ENCODE assay signal across 20 cellular contexts in genomic region chr9:100196828-100197227, GRCh38.
DNase-seq lines count a peak whose midpoint lies in the region; ATAC-seq, FAIRE-seq and TF ChIP-seq lines count a peak whose summit lies in the region.
"Had no signal": no experiment of that assay in that cellular context is flagged by ENCODE, and none has a peak within 500 bp of the region (broad histone marks: within the 10 kb centered on the region; RNA-seq: fewer than 3 reads in every experiment).

No MANE protein-coding gene starts in this region.

- ATAC-seq in GM18868 (IDR thresholded peaks at IDR 0.05; ENCODE audit: unreplicated experiment): peak; percentile 86
- ATAC-seq in SK-N-SH treated with all-trans-retinoic acid at 6 μM for 48 hours: no peak
- no peak for ATAC-seq in GM21619 (IDR thresholded peaks at IDR 0.05; ENCODE audit: unreplicated experiment)
- ATAC-seq in GM21576 (IDR thresholded peaks at IDR 0.05; ENCODE audit: unreplicated experiment): no peak
- ATAC-seq: CD8-positive, alpha-beta T cell had no signal

- H3K27me3 Mint-ChIP-seq in nephron progenitor cell (ENCODE audit: low read depth, poor library complexity): no peaks in the 10 kb centered on the region
- H3K27me3 Mint-ChIP-seq in CD14-positive monocyte (ENCODE audit: low read depth in 3 of 3): peaks cover 0 to 1% (median 0%) of the 10 kb centered on the region in 3 donors
- H3K27me3 Mint-ChIP-seq: CD4-positive, CD25-positive, alpha-beta regulatory T cell had no signal

- peaks cover 31% of the 10 kb centered on the region for H3K9me3 Mint-ChIP-seq in nephron progenitor cell
- H3K9me3 Mint-ChIP-seq in CD14-positive monocyte: peaks cover 0 to 10% (median 7%) of the 10 kb centered on the region in 7 donors

- DNase-seq in H54 (ENCODE audit: insufficient read length, low spot score): no peak
- DNase-seq in nephron progenitor cell: no peak
- no peak for DNase-seq in NCI-H1436 treated with DMSO at 0.1 percent for 48 hours (lab: John Stamatoyannopoulos, UW)
- no peak for DNase-seq in CD14-positive monocyte (ENCODE audit: low spot score)
- DNase-seq: C1 segment of cervical spinal cord; Caco-2; CD4-positive, CD25-positive, alpha-beta regulatory T cell; CD8-positive, alpha-beta T cell; DMS53; DMS79 treated with DMSO at 0.1 percent for 48 hours; GF-D8; GOT3; H7; HCEC 1CT had no signal

- H3K4me3 Mint-ChIP-seq in nephron progenitor cell (no peak overlapping the region), CD14-positive monocyte (no peak overlapping the region)
- H3K4me3 Mint-ChIP-seq: CD4-positive, CD25-positive, alpha-beta regulatory T cell; CD8-positive, alpha-beta T cell had no signal

- intact Hi-C loops in CD14-positive monocyte (cut with micrococcal nuclease): no loop called here

- peaks cover 14% of the 10 kb centered on the region for H3K4me1 Mint-ChIP-seq in nephron progenitor cell
- H3K4me1 Mint-ChIP-seq in CD14-positive monocyte: no peaks in the 10 kb centered on the region

- FAIRE-seq in H54 (lab: Jason Lieb, UNC): peak; percentile 66
- FAIRE-seq: GM12891, GM18507 had no signal

- H3K27ac Mint-ChIP-seq in nephron progenitor cell (peak overlapping the region; percentile 48), CD14-positive monocyte (no peak overlapping the region)
- H3K27ac Mint-ChIP-seq: CD8-positive, alpha-beta T cell had no signal

- TF ChIP-seq CTCF in nephron progenitor cell (IDR thresholded peaks at IDR 0.05) (no peak), CD14-positive monocyte (IDR thresholded peaks at IDR 0.05) (no peak)

- TF ChIP-seq POLR2A in H54 (IDR thresholded peaks at IDR 0.05; ENCODE audit: low read depth, low read length): no peak

- H3K36me3 Mint-ChIP-seq in nephron progenitor cell (ENCODE audit: low read depth): peaks cover 70% of the 10 kb centered on the region
- H3K36me3 Mint-ChIP-seq in CD14-positive monocyte: peaks cover 2 to 6% of the 10 kb centered on the region in 2 donors

TF ChIP-seq in SK-N-SH treated with all-trans-retinoic acid at 6 μM for 48 hours, 23 proteins besides CTCF, POLR2A, EP300 and RAD21:
- TF ChIP-seq TSHZ2 (CRISPR knock-in tag; IDR thresholded peaks at IDR 0.05) (peak; percentile 41; the same call in 1 of the 2 replicates), CSDC2 (CRISPR knock-in tag; IDR thresholded peaks at IDR 0.05) (no peak), TCF4 (CRISPR knock-in tag; IDR thresholded peaks at IDR 0.05; ENCODE audit: borderline replicate concordance) (peak; percentile 70; the same call in 1 of the 2 replicates), OSR1 (CRISPR knock-in tag; IDR thresholded peaks at IDR 0.05) (no peak)
